23 cellular contexts compared by ENCODE assay signal in the genomic region with DNA sequence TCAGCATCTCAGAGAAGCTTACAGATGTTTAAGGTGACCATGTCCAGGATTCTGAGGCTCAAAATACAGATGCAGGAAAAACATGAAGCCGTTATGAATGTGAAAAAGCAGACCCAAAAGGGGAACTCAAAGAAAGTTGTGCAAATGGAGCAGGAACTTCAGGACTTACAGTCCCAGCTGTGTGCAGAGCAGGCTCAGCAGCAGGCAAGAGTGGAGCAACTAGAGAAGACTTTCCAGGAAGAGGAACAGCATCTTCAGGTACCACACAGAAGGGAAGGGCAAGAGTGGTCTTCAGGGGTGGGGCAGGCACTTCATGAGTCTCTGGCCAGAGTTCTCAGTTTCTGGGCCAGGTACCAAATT. TPM values are rescaled to one million over a fixed set of nuclear protein-coding genes. Genes with fewer than 3 reads are reported as not detected.
DNase-seq lines count a peak whose midpoint lies in the region; ATAC-seq, FAIRE-seq and TF ChIP-seq lines count a peak whose summit lies in the region.
"Had no signal": no experiment of that assay in that cellular context is flagged by ENCODE, and none has a peak within 500 bp of the region (broad histone marks: within the 10 kb centered on the region; RNA-seq: fewer than 3 reads in every experiment).

No MANE protein-coding gene starts in this region.

- no peak overlapping the region for H3K4me3 ChIP-seq in Karpas-422 (ENCODE audit: low read length)
- H3K4me3 ChIP-seq: stomach had no signal

- H3K4me1 ChIP-seq in Karpas-422 (ENCODE audit: low read length), result peaks cover 44% of the 10 kb centered on the region

- no peak for FAIRE-seq in RCC 7860 (lab: Jason Lieb, UNC)
- FAIRE-seq: frontal cortex had no signal

- no peak for DNase-seq in activated T-cell treated with anti-CD3 and anti-CD28 coated beads, Interleukin-2, amount 50 U/mL, for 72 hours
- no peak for DNase-seq in activated T-cell treated with anti-CD3 and anti-CD28 coated beads for 4 hours
- no peak for DNase-seq in Karpas-422
- DNase-seq in activated CD8-positive, alpha-beta T cell treated with anti-CD3 and anti-CD28 coated beads, Interleukin-2, amount 10 ng/mL, durations not matched to agents 7 days and 5 days, result no peak
- no peak for DNase-seq in osteocyte (ENCODE audit: extremely low spot score, unreplicated experiment)
- DNase-seq in dedifferentiated amniotic fluid mesenchymal stem cell (ENCODE audit: extremely low spot score), result no peak
- no peak for DNase-seq in RCC 7860 (ENCODE audit: low spot score)
- DNase-seq in T-helper 2 cell treated with Interferon-gamma antibody and Interleukin-4, amounts not matched to agents 5 μg/mL and 100 μg/mL, for 36 hours (ENCODE audit: low spot score), result no peak
- DNase-seq: activated CD4-positive, alpha-beta memory T cell treated with anti-CD3 and anti-CD28 coated beads, Interleukin-2, amount 10 ng/mL, durations not matched to agents 7 days and 5 days; activated effector memory CD4-positive, alpha-beta T cell treated with Interleukin-2 at 50 U/mL for 16 hours; CD4-positive, CD25-positive, alpha-beta regulatory T cell; left colon; MM.1S; NCI-H2107; NCI-H69; retina; stimulated activated CD4-positive, alpha-beta T cell treated with anti-CD3 and anti-CD28 coated beads, Interleukin-15, amount 100 ng/mL, for 24 hours; stomach had no signal

- no peaks in the 10 kb centered on the region for H4K20me1 ChIP-seq in Karpas-422 (ENCODE audit: insufficient read depth, low read depth, low read length)

- peak overlapping the region; percentile 31; the same call in 1 of the 2 replicates for H3K27ac ChIP-seq in Karpas-422 (ENCODE audit: low read length)
- H3K27ac ChIP-seq: stomach had no signal

- peak overlapping the region; percentile 7 for H3K27ac Mint-ChIP-seq in activated T-cell treated with anti-CD3 and anti-CD28 coated beads, Interleukin-2, amount 50 U/mL, for 72 hours
- peak overlapping the region; percentile 31 for H3K27ac Mint-ChIP-seq in activated CD8-positive, alpha-beta T cell treated with anti-CD3 and anti-CD28 coated beads, Interleukin-2, amount 10 ng/mL, durations not matched to agents 7 days and 5 days
- H3K27ac Mint-ChIP-seq in osteocyte (ENCODE audit: unreplicated experiment), result peak overlapping the region; percentile 58
- H3K27ac Mint-ChIP-seq in T-helper 2 cell treated with Interferon-gamma antibody and Interleukin-4, amounts not matched to agents 5 μg/mL and 100 μg/mL, for 36 hours, result no peak overlapping the region
- H3K27ac Mint-ChIP-seq: activated CD4-positive, alpha-beta memory T cell treated with anti-CD3 and anti-CD28 coated beads, Interleukin-2, amount 10 ng/mL, durations not matched to agents 7 days and 5 days; dendritic cell treated with granulocyte-macrophage colony-stimulating factor and Interleukin-4, amounts not matched to agents 40 ng/mL and 50 ng/mL, for 4 days had no signal

- CTCF ChIA-PET in activated CD8-positive, alpha-beta T cell treated with anti-CD3 and anti-CD28 coated beads, Interleukin-2, amount 10 ng/mL, durations not matched to agents 7 days and 5 days (lab: Charles Lee), result interaction anchor here (1.1 kb wide), 1 partner anchor 13 kb away, joined by 3 read pairs; no protein-coding TSS in a partner anchor

- H3K36me3 ChIP-seq in Karpas-422 (ENCODE audit: insufficient read depth, low read length), result peaks cover 43% of the 10 kb centered on the region; the same call in 1 of the 2 replicates

- H3K27me3 ChIP-seq in Karpas-422 (ENCODE audit: low read length), result no peaks in the 10 kb centered on the region
- H3K27me3 ChIP-seq: stomach had no signal

- TF ChIP-seq CTCF in osteocyte (IDR thresholded peaks at IDR 0.05), result no peak

- H3K79me2 ChIP-seq in Karpas-422 (ENCODE audit: low read length), result peaks cover 74% of the 10 kb centered on the region

- H3K9ac ChIP-seq in Karpas-422 (ENCODE audit: low read length), result no peak overlapping the region

- no peak overlapping the region for H2AFZ ChIP-seq in Karpas-422 (ENCODE audit: low read length)

- H3K4me1 Mint-ChIP-seq in activated T-cell treated with anti-CD3 and anti-CD28 coated beads, Interleukin-2, amount 50 U/mL, for 72 hours (ENCODE audit: low read depth), result peaks cover 7% of the 10 kb centered on the region
- H3K4me1 Mint-ChIP-seq in activated CD8-positive, alpha-beta T cell treated with anti-CD3 and anti-CD28 coated beads, Interleukin-2, amount 10 ng/mL, durations not matched to agents 7 days and 5 days (ENCODE audit: low read depth), result peaks cover 10% of the 10 kb centered on the region
- H3K4me1 Mint-ChIP-seq in osteocyte (ENCODE audit: unreplicated experiment), result peaks cover 44% of the 10 kb centered on the region
- H3K4me1 Mint-ChIP-seq in T-helper 2 cell treated with Interferon-gamma antibody and Interleukin-4, amounts not matched to agents 5 μg/mL and 100 μg/mL, for 36 hours (ENCODE audit: low read depth), result peaks cover 9% of the 10 kb centered on the region

- H3K9me3 ChIP-seq in Karpas-422 (ENCODE audit: low read length), result no peaks in the 10 kb centered on the region
- H3K9me3 ChIP-seq: stomach had no signal

- H3K4me3 Mint-ChIP-seq in activated T-cell treated with anti-CD3 and anti-CD28 coated beads, Interleukin-2, amount 50 U/mL, for 72 hours, result no peak overlapping the region
- no peak overlapping the region for H3K4me3 Mint-ChIP-seq in activated CD8-positive, alpha-beta T cell treated with anti-CD3 and anti-CD28 coated beads, Interleukin-2, amount 10 ng/mL, durations not matched to agents 7 days and 5 days
- no peak overlapping the region for H3K4me3 Mint-ChIP-seq in osteocyte (ENCODE audit: unreplicated experiment)
- H3K4me3 Mint-ChIP-seq in T-helper 2 cell treated with Interferon-gamma antibody and Interleukin-4, amounts not matched to agents 5 μg/mL and 100 μg/mL, for 36 hours, result no peak overlapping the region
- H3K4me3 Mint-ChIP-seq: activated CD4-positive, alpha-beta memory T cell treated with anti-CD3 and anti-CD28 coated beads, Interleukin-2, amount 10 ng/mL, durations not matched to agents 7 days and 5 days; CD4-positive, CD25-positive, alpha-beta regulatory T cell; dendritic cell treated with granulocyte-macrophage colony-stimulating factor and Interleukin-4, amounts not matched to agents 40 ng/mL and 50 ng/mL, for 4 days had no signal

- no peak for ATAC-seq in activated T-cell treated with anti-CD3 and anti-CD28 coated beads, Interleukin-2, amount 50 U/mL, for 72 hours (replicated peaks in 1 of 2)
- no peak for ATAC-seq in activated CD8-positive, alpha-beta T cell treated with anti-CD3 and anti-CD28 coated beads, Interleukin-2, amount 10 ng/mL, durations not matched to agents 7 days and 5 days
- ATAC-seq: HCT116, left colon, Panc1, SK-N-SH treated with all-trans-retinoic acid at 6 μM for 48 hours had no signal

- no peaks in the 10 kb centered on the region for H3K9me3 Mint-ChIP-seq in activated T-cell treated with anti-CD3 and anti-CD28 coated beads, Interleukin-2, amount 50 U/mL, for 72 hours
- no peaks in the 10 kb centered on the region for H3K9me3 Mint-ChIP-seq in activated CD8-positive, alpha-beta T cell treated with anti-CD3 and anti-CD28 coated beads, Interleukin-2, amount 10 ng/mL, durations not matched to agents 7 days and 5 days (ENCODE audit: insufficient read depth)
- H3K9me3 Mint-ChIP-seq in osteocyte (ENCODE audit: unreplicated experiment), result no peaks in the 10 kb centered on the region
- H3K9me3 Mint-ChIP-seq in T-helper 2 cell treated with Interferon-gamma antibody and Interleukin-4, amounts not matched to agents 5 μg/mL and 100 μg/mL, for 36 hours, result no peaks in the 10 kb centered on the region
- H3K9me3 Mint-ChIP-seq: activated CD4-positive, alpha-beta memory T cell treated with anti-CD3 and anti-CD28 coated beads, Interleukin-2, amount 10 ng/mL, durations not matched to agents 7 days and 5 days; CD4-positive, CD25-positive, alpha-beta regulatory T cell; dendritic cell treated with granulocyte-macrophage colony-stimulating factor and Interleukin-4, amounts not matched to agents 40 ng/mL and 50 ng/mL, for 4 days had no signal

- H3K36me3 Mint-ChIP-seq in activated T-cell treated with anti-CD3 and anti-CD28 coated beads, Interleukin-2, amount 50 U/mL, for 72 hours (ENCODE audit: insufficient read depth in 2 of 2), result peaks cover 0 to 10% of the 10 kb centered on the region in 2 donors
- peaks cover 25% of the 10 kb centered on the region for H3K36me3 Mint-ChIP-seq in activated CD8-positive, alpha-beta T cell treated with anti-CD3 and anti-CD28 coated beads, Interleukin-2, amount 10 ng/mL, durations not matched to agents 7 days and 5 days (ENCODE audit: low read depth)
- peaks cover 16% of the 10 kb centered on the region for H3K36me3 Mint-ChIP-seq in osteocyte (ENCODE audit: unreplicated experiment)
- peaks cover 21% of the 10 kb centered on the region for H3K36me3 Mint-ChIP-seq in T-helper 2 cell treated with Interferon-gamma antibody and Interleukin-4, amounts not matched to agents 5 μg/mL and 100 μg/mL, for 36 hours (ENCODE audit: low read depth)

- no peaks in the 10 kb centered on the region for H3K27me3 Mint-ChIP-seq in activated T-cell treated with anti-CD3 and anti-CD28 coated beads, Interleukin-2, amount 50 U/mL, for 72 hours (ENCODE audit: low read depth)
- H3K27me3 Mint-ChIP-seq in activated CD8-positive, alpha-beta T cell treated with anti-CD3 and anti-CD28 coated beads, Interleukin-2, amount 10 ng/mL, durations not matched to agents 7 days and 5 days (ENCODE audit: low read depth), result no peaks in the 10 kb centered on the region
- no peaks in the 10 kb centered on the region for H3K27me3 Mint-ChIP-seq in osteocyte (ENCODE audit: unreplicated experiment)
- no peaks in the 10 kb centered on the region for H3K27me3 Mint-ChIP-seq in T-helper 2 cell treated with Interferon-gamma antibody and Interleukin-4, amounts not matched to agents 5 μg/mL and 100 μg/mL, for 36 hours (ENCODE audit: low read depth)
- H3K27me3 Mint-ChIP-seq: activated CD4-positive, alpha-beta memory T cell treated with anti-CD3 and anti-CD28 coated beads, Interleukin-2, amount 10 ng/mL, durations not matched to agents 7 days and 5 days; CD4-positive, CD25-positive, alpha-beta regulatory T cell; dendritic cell treated with granulocyte-macrophage colony-stimulating factor and Interleukin-4, amounts not matched to agents 40 ng/mL and 50 ng/mL, for 4 days had no signal

- no peaks in the 10 kb centered on the region for H3K9me2 ChIP-seq in Karpas-422 (replicated peaks; ENCODE audit: insufficient read depth, low read length)

- POLR2A ChIA-PET in activated CD8-positive, alpha-beta T cell treated with anti-CD3 and anti-CD28 coated beads, Interleukin-2, amount 10 ng/mL, durations not matched to agents 7 days and 5 days (lab: Charles Lee), result no interaction called here

- H3K4me2 ChIP-seq in Karpas-422 (ENCODE audit: low read depth, low read length, poor library complexity, severe bottlenecking), result no peak overlapping the region

RNA-seq across cellular contexts. Expression of gene RNF8, which starts 15.2 kb away (rescaled TPM):
- total RNA-seq in activated T-cell treated with anti-CD3 and anti-CD28 coated beads, Interleukin-2, amount 50 U/mL, for 72 hours, result 10 to 100 TPM; 19.3 to 24.7 TPM
- total RNA-seq in Karpas-422 (2014; rRNA removed; shearing (Covaris generic); ENCODE audit: low replicate concordance), result 22.5 and 32.7 TPM in 2 replicates
- total RNA-seq in activated CD8-positive, alpha-beta T cell treated with anti-CD3 and anti-CD28 coated beads, Interleukin-2, amount 10 ng/mL, durations not matched to agents 7 days and 5 days, result 10 to 100 TPM; 23.2 to 23.7 TPM
- 18.2 and 18.3 TPM in 2 replicates for total RNA-seq in osteocyte
